ENCODE assay signal across 2 cellular contexts in the genomic region with DNA sequence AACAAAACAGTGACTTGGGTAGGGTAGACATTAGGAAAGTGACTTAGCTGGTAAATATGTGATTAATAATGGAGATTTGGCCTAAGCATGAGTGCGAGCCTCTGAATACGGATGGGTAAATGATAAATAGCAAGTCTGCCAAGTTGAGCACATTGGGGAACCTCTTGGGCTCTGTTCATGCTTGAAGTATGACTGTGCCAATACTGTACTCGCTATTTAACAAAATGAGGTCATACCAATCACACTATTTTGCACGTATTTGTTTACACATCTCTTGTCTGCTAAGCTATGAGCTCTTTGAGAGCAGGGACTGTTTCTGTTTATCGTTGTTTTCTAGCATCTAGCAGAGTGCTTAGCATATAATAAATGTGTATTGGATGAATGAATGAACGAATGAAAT. TPM values are rescaled to one million over a fixed set of nuclear protein-coding genes. Genes with fewer than 3 reads are reported as not detected.
"Had no signal": no experiment of that assay in that cellular context is flagged by ENCODE, and none has a peak within 500 bp of the region (broad histone marks: within the 10 kb centered on the region; RNA-seq: fewer than 3 reads in every experiment).

No MANE protein-coding gene starts in this region.

RNA-seq across cellular contexts. Expression of a gene that starts 24.2 kb away (rescaled TPM):
- total RNA-seq: HT-29 had no signal
- polyA plus RNA-seq: IgD-negative memory B cell had no signal
